8 cellular contexts compared by ENCODE assay signal in genomic region chr16:2874584-2875362, GRCh38. TPM values are rescaled to one million over a fixed set of nuclear protein-coding genes. Genes with fewer than 3 reads are reported as not detected.
DNase-seq lines count a peak whose midpoint lies in the region; ATAC-seq, FAIRE-seq and TF ChIP-seq lines count a peak whose summit lies in the region.

No MANE protein-coding gene starts in this region.

- 21% methylated on average over 35 of the region's 35 CpGs for WGBS in pancreas, 2 donors

- H3K9me2 ChIP-seq in Loucy (replicated peaks; ENCODE audit: low read depth, low read length), result no peaks in the 10 kb centered on the region

- H3K4me3 ChIP-seq in Loucy (ENCODE audit: low read length, poor library complexity, severe bottlenecking) (no peak overlapping the region), SJSA1 (no peak overlapping the region), pancreas (no peak overlapping the region)

- ATAC-seq in GM19455 (IDR thresholded peaks at IDR 0.05; ENCODE audit: unreplicated experiment), result peak; percentile 63
- peak; percentile 99 to 100 (median 100) for ATAC-seq in pancreas

- H4K20me1 ChIP-seq in Loucy (ENCODE audit: insufficient read depth, low read length, poor library complexity, severe bottlenecking), result no peaks in the 10 kb centered on the region

- H3K27me3 ChIP-seq in Loucy (ENCODE audit: insufficient read depth, low read length, poor library complexity, severe bottlenecking), result no peaks in the 10 kb centered on the region
- no peaks in the 10 kb centered on the region for H3K27me3 ChIP-seq in SJSA1 (replicated peaks)
- H3K27me3 ChIP-seq in pancreas, result peaks cover 0 to 5% (median 0%) of the 10 kb centered on the region in 4 donors

- no peaks in the 10 kb centered on the region for H3F3A ChIP-seq in Loucy (ENCODE audit: low read depth)

- peak; percentile 51 for FAIRE-seq in pancreas (lab: Jason Lieb, UNC)

- intact Hi-C loops in pancreas (cut with DNase I), result loop anchor here in 1 of 3 donors (5.0 kb wide), 1 partner anchor 43 kb away; no protein-coding TSS in a partner anchor

- no peaks in the 10 kb centered on the region for H3K4me1 ChIP-seq in Loucy (ENCODE audit: insufficient read depth, low read length, poor library complexity, severe bottlenecking)
- no peaks in the 10 kb centered on the region for H3K4me1 ChIP-seq in SJSA1 (replicated peaks)
- no peaks in the 10 kb centered on the region for H3K4me1 ChIP-seq in pancreas

- no peak overlapping the region for H2AFZ ChIP-seq in Loucy (ENCODE audit: low read length)

- H3K27ac ChIP-seq in SJSA1 (no peak overlapping the region), pancreas (no peak overlapping the region)

- no peaks in the 10 kb centered on the region for H3K79me2 ChIP-seq in Loucy (ENCODE audit: insufficient read depth, low read length)

- DNase-seq in C1 segment of cervical spinal cord (lab: John Stamatoyannopoulos, UW) (peak; percentile 1 to 77 (median 32)), SJSA1 (ENCODE audit: low read depth in 1 of 2, low spot score in 2 of 2) (peak; percentile 63 to 74), germinal center (ENCODE audit: low spot score) (peak; percentile 75), pancreas (peak; percentile 65 to 91 (median 82)), ureter (ENCODE audit: low spot score) (peak; percentile 79)
- DNase-seq in activated effector memory CD4-positive, alpha-beta T cell treated with anti-CD3 and anti-CD28 coated beads, Interleukin-2, amount 50 U/mL, for 16 hours, result peak; percentile 89

- H3K9ac ChIP-seq in Loucy (ENCODE audit: low read depth, low read length, poor library complexity, severe bottlenecking), result no peak overlapping the region

- H3K9me3 ChIP-seq in Loucy (ENCODE audit: insufficient read depth, low read depth, low read length), result no peaks in the 10 kb centered on the region
- H3K9me3 ChIP-seq in SJSA1 (replicated peaks), result no peaks in the 10 kb centered on the region
- no peaks in the 10 kb centered on the region for H3K9me3 ChIP-seq in pancreas

- peak; percentile 65 for TF ChIP-seq CTCF in Loucy (conservative IDR thresholded peaks at IDR 0.05; ENCODE audit: low read length)
- TF ChIP-seq CTCF in pancreas (IDR thresholded peaks at IDR 0.05), result peak; percentile 92 to 97 (median 95)

- H3K36me3 ChIP-seq in Loucy (ENCODE audit: insufficient read depth, low read length) (no peaks in the 10 kb centered on the region), SJSA1 (no peaks in the 10 kb centered on the region), pancreas (no peaks in the 10 kb centered on the region)

- no peak overlapping the region for H3K4me2 ChIP-seq in Loucy (ENCODE audit: low read depth, low read length, poor library complexity, severe bottlenecking)

RNA-seq across cellular contexts. Expression of gene FLYWCH2, which starts 8.2 kb away (rescaled TPM):
- 72.0 and 82.4 TPM in 2 replicates for total RNA-seq in SJSA1 (2014; rRNA removed; shearing (Covaris generic))
- total RNA-seq in pancreas (10 to 100 TPM in 1 of 6 donors, 1 to 10 TPM in 5; 5.8 to 10.1 (median 7.7) TPM), ureter (23.5 TPM)
- polyA plus RNA-seq in pancreas, result 10 to 100 TPM; 18.2 to 26.1 TPM

RNA-seq across cellular contexts. Expression of gene PRSS22, which starts 16.8 kb away (rescaled TPM):
- total RNA-seq in SJSA1 (2014; rRNA removed; shearing (Covaris generic)), result not detected in 2 replicates
- total RNA-seq in pancreas (10 to 100 TPM in 3 of 6 donors, 1 to 10 TPM in 3; 8.4 to 28.5 (median 13.1) TPM), ureter (41.2 TPM)
- polyA plus RNA-seq in pancreas, result 10 to 100 TPM; 48.7 to 59.5 TPM

RNA-seq across cellular contexts. Expression of gene FLYWCH1, which starts 37.0 kb away (rescaled TPM):
- total RNA-seq in SJSA1 (2014; rRNA removed; shearing (Covaris generic)), result 14.7 and 17.6 TPM in 2 replicates
- 10 to 100 TPM; 11.5 to 18.6 (median 14.9) TPM for total RNA-seq in pancreas
- 10 to 100 TPM; 31.5 to 40.4 TPM for polyA plus RNA-seq in pancreas
- total RNA-seq in ureter, result 39.6 TPM

RNA-seq across cellular contexts. Expression of gene ZG16B, which starts 44.7 kb away (rescaled TPM):
- total RNA-seq in SJSA1 (2014; rRNA removed; shearing (Covaris generic)), result 0.11 and 0.53 TPM in 2 replicates
- 1 to 10 TPM in 1 of 6 donors, under 1 TPM in 5; 0.43 to 1.5 (median 0.80) TPM for total RNA-seq in pancreas
- polyA plus RNA-seq in pancreas, result 1 to 10 TPM in 1 of 2 donors, under 1 TPM in 1; 0.65 to 1.7 TPM
- total RNA-seq in ureter, result 31.8 TPM

RNA-seq across cellular contexts. Expression of gene PRSS21, which starts 57.7 kb away (rescaled TPM):
- not detected in 2 replicates for total RNA-seq in SJSA1 (2014; rRNA removed; shearing (Covaris generic))
- total RNA-seq in pancreas (1 to 10 TPM in 4 of 6 donors, under 1 TPM in 1, not detected in 1; 0.60 to 3.2 (median 1.4) TPM), ureter (1.3 TPM)
- polyA plus RNA-seq in pancreas, result under 1 TPM; 0.59 to 0.99 TPM

Comparison
In these comparisons a context has a peak if more than half of its experiments do, and no peak if none do; other contexts are left out.
1. DNase-seq: peak in every context shown above with its lines; median percentile 89 in activated effector memory CD4-positive, alpha-beta T cell treated with anti-CD3 and anti-CD28 coated beads, Interleukin-2, amount 50 U/mL, for 16 hours; 82 in pancreas; 79 in ureter; 75 in germinal center; 68 in SJSA1; 32 in C1 segment of cervical spinal cord.